8 cellular contexts compared by ENCODE assay signal in genomic region chr3:52240059-52240885, GRCh38. TPM values are rescaled to one million over a fixed set of nuclear protein-coding genes. Genes with fewer than 3 reads are reported as not detected.
DNase-seq lines count a peak whose midpoint lies in the region; ATAC-seq and TF ChIP-seq lines count a peak whose summit lies in the region.

No MANE protein-coding gene starts in this region.

- H3K36me3 ChIP-seq in muscle layer of colon (ENCODE audit: insufficient read depth, low read length) (peaks cover 4% of the 10 kb centered on the region), transverse colon (no peaks in the 10 kb centered on the region)

- in situ Hi-C loops in transverse colon (cut with MboI; ENCODE audit: low pct_ligation_motif_present in 1 of 4, low pct_unique_long_range_greater_than_20kb in 1 of 4, low sequenced_read_pairs in 3 of 4): loop anchor here in 2 of 4 donors (25.0 kb wide), 1 partner anchor 97 kb away; no protein-coding TSS in a partner anchor

- no peak for ATAC-seq in HG03469 (IDR thresholded peaks at IDR 0.05; ENCODE audit: unreplicated experiment)

- intact Hi-C loops in transverse colon (cut with DNase I; ENCODE audit: low total_unique reads): no loop called here

- H3K4me3 ChIP-seq in epithelial cell of esophagus (ENCODE audit: low read length) (peak overlapping the region; percentile 68), muscle layer of colon (ENCODE audit: low read depth in 1 of 2, low read length in 2 of 2) (no peak overlapping the region), transverse colon (no peak overlapping the region)

- no peak for TF ChIP-seq EP300 in transverse colon (IDR thresholded peaks at IDR 0.05; ENCODE audit: low read depth)

- H3K9me3 ChIP-seq in muscle layer of colon (ENCODE audit: low read length) (no peaks in the 10 kb centered on the region), transverse colon (no peaks in the 10 kb centered on the region)

- H3K27ac ChIP-seq in muscle layer of colon (ENCODE audit: low read depth, low read length) (peak overlapping the region; percentile 99), transverse colon (peak overlapping the region; percentile 86 to 96 (median 94))

- H3K4me1 ChIP-seq in muscle layer of colon (ENCODE audit: insufficient read depth, low read length) (peaks cover 44% of the 10 kb centered on the region), transverse colon (peaks cover 24 to 45% (median 37%) of the 10 kb centered on the region in 4 donors)

- H3K27me3 ChIP-seq in muscle layer of colon (ENCODE audit: control insufficient read depth in 1 of 2, insufficient read depth in 2 of 2, low read length in 2 of 2): no peaks in the 10 kb centered on the region
- H3K27me3 ChIP-seq in transverse colon: no peaks in the 10 kb centered on the region

- no peak overlapping the region for H3K9ac ChIP-seq in muscle layer of colon (ENCODE audit: low read length)

- DNase-seq in NCI-H2227 (lab: John Stamatoyannopoulos, UW; ENCODE audit: unreplicated experiment) (peak; percentile 41), NCI-H2227 treated with DMSO at 0.1 percent for 48 hours (lab: John Stamatoyannopoulos, UW) (no peak), NCI-H2171 (lab: John Stamatoyannopoulos, UW) (peak; percentile 66), epithelial cell of esophagus (ENCODE audit: low read depth) (peak; percentile 81), transverse colon (peak; percentile 62)
- DNase-seq in activated CD4-positive, alpha-beta T cell treated with anti-CD3 and anti-CD28 coated beads, Interleukin-2, amount 50 U/mL, for 1 hour: peak; percentile 48

- no peak for TF ChIP-seq CTCF in epithelial cell of esophagus (IDR thresholded peaks at IDR 0.05; ENCODE audit: insufficient read depth, low read depth, low read length, missing control alignments)
- TF ChIP-seq CTCF in transverse colon (IDR thresholded peaks at IDR 0.05): no peak

- 80 to 95% methylated on average over 1 of the region's 1 CpG for WGBS in transverse colon (ENCODE audit: low coverage in 1 of 2), 2 donors

- no peak for TF ChIP-seq POLR2A in transverse colon (IDR thresholded peaks at IDR 0.05)

RNA-seq across cellular contexts. Expression of gene TWF2, which starts 1.3 kb away (rescaled TPM):
- 10 to 100 TPM; 29.9 to 82.7 (median 61.0) TPM for total RNA-seq in transverse colon

RNA-seq across cellular contexts. Expression of gene PPM1M, which starts 5.3 kb away (rescaled TPM):
- 1 to 10 TPM; 2.0 to 8.4 (median 6.2) TPM for total RNA-seq in transverse colon

RNA-seq across cellular contexts. Expression of gene TLR9, which starts 14.8 kb away (rescaled TPM):
- total RNA-seq in transverse colon: under 1 TPM in 1 of 4 donors, not detected in 3; 0.16 TPM

RNA-seq across cellular contexts. Expression of gene WDR82, which starts 38.2 kb away (rescaled TPM):
- 10 to 100 TPM; 14.6 to 44.9 (median 40.8) TPM for total RNA-seq in transverse colon

RNA-seq across cellular contexts. Expression of gene ALAS1, which starts 42.3 kb away (rescaled TPM):
- total RNA-seq in transverse colon: 100 to 1,000 TPM in 1 of 4 donors, 10 to 100 TPM in 3; 70.1 to 101 (median 84.0) TPM
